8 cellular contexts compared by ENCODE assay signal in the genomic region with DNA sequence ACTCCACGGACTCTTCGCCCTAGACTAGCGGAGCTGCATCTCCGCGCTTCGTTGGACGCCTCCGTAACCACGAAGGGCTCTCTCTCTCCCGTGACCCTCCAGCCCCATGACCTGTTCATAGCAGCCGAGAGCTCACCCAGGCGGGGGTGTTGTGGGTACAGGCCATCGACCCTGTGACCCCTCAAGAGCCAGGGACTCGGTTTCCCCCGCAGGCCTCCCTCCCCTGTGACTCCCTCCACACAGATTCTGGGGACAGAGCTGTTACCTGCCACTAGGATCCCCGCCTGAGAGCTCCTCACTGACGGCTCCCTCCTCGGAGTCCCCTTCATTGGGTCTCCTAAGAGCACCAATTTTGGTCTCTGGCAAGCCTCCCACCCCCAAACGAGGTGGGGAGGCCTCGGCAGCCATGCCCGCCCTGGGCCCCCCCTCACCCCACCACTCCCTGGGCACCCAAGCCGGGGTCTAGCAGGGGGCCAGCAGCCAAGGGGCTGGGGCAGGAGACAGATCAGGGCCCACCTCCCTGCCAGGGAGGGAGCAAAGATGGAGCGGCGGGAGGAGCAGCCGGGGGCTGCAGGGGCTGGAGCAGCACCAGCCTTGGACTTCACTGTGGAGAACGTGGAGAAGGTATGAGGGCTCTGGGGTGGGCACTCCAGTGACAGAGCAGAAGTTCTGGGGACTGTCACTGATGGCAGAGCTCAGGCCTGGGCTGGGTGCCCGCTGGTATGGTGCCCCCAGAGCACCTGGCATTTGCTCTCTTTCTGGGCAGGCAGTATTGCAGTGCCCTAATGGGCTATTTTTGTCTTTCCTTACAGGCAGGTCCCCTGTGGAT. TPM values are rescaled to one million over a fixed set of nuclear protein-coding genes. Genes with fewer than 3 reads are reported as not detected.
DNase-seq lines count a peak whose midpoint lies in the region; ATAC-seq and TF ChIP-seq lines count a peak whose summit lies in the region.

No MANE protein-coding gene starts in this region.

- H3K4me3 ChIP-seq in DND-41 (ENCODE audit: low read depth in 1 of 2, low read length in 2 of 2) = peak overlapping the region; percentile 96 to 98
- peak overlapping the region; percentile 47 to 84 (median 68) for H3K4me3 ChIP-seq in adrenal gland
- H3K4me3 ChIP-seq in iPS-20b (ENCODE audit: low read length) = peak overlapping the region; percentile 94

- H3K9ac ChIP-seq in DND-41 (ENCODE audit: low read depth, low read length) (peak overlapping the region; percentile 92), iPS-20b (ENCODE audit: low read depth, low read length) (peak overlapping the region; percentile 87; the same call in 1 of the 2 replicates)

- H3K27ac ChIP-seq in DND-41 (ENCODE audit: low read length) (peak overlapping the region; percentile 99), adrenal gland (peak overlapping the region; percentile 91 to 100 (median 97)), iPS-20b (ENCODE audit: low read length) (peak overlapping the region; percentile 41), substantia nigra (ENCODE audit: low read depth, low read length, poor library complexity, severe bottlenecking) (peak overlapping the region; percentile 98)

- H3K4me1 ChIP-seq in DND-41 (ENCODE audit: insufficient read depth, low read length) (peaks cover 39% of the 10 kb centered on the region), adrenal gland (replicated peaks in 1 of 2) (peaks cover 23 to 30% of the 10 kb centered on the region in 2 donors), iPS-20b (ENCODE audit: insufficient read depth, low read length) (peaks cover 10% of the 10 kb centered on the region; the same call in 1 of the 2 replicates)

- H3K36me3 ChIP-seq in DND-41 (ENCODE audit: insufficient read depth, low read length) = peaks cover 19% of the 10 kb centered on the region
- H3K36me3 ChIP-seq in adrenal gland (replicated peaks in 1 of 2) = peaks cover 0 to 7% of the 10 kb centered on the region in 2 donors
- H3K36me3 ChIP-seq in iPS-20b (ENCODE audit: insufficient read depth, low read depth, low read length) = peaks cover 13% of the 10 kb centered on the region; the same call in 1 of the 2 replicates

- no peaks in the 10 kb centered on the region for H3K27me3 ChIP-seq in DND-41 (ENCODE audit: insufficient read depth, low read length, poor library complexity)
- H3K27me3 ChIP-seq in adrenal gland = no peaks in the 10 kb centered on the region
- H3K27me3 ChIP-seq in iPS-20b (ENCODE audit: insufficient read depth, low read length) = no peaks in the 10 kb centered on the region

- peaks cover 17% of the 10 kb centered on the region for H4K20me1 ChIP-seq in DND-41 (ENCODE audit: insufficient read depth, low read length)

- no peaks in the 10 kb centered on the region for H3K9me3 ChIP-seq in DND-41 (ENCODE audit: insufficient read depth, low read length, severe bottlenecking)
- no peaks in the 10 kb centered on the region for H3K9me3 ChIP-seq in adrenal gland (replicated peaks in 1 of 3)
- no peaks in the 10 kb centered on the region for H3K9me3 ChIP-seq in iPS-20b (ENCODE audit: insufficient read depth, low read depth, low read length)

- WGBS in adrenal gland, 4 donors = 5% methylated on average over 9 to 27 of the region's 27 CpGs; no CpG with 5 or more reads in 1 of the 4 donors

- DNase-seq in DND-41 (peak; percentile 28), adrenal gland (no peak), substantia nigra (lab: John Stamatoyannopoulos, UW) (peak in 14 of 49 donors; percentile 18 to 86 (median 36)), LoVo (ENCODE audit: low spot score) (no peak), NCI-H2227 (lab: John Stamatoyannopoulos, UW; ENCODE audit: unreplicated experiment) (no peak), iPS-NIHi11 (ENCODE audit: low spot score) (no peak)

- H2AFZ ChIP-seq in DND-41 (ENCODE audit: low read depth, low read length) = peak overlapping the region; percentile 100

- H3K4me2 ChIP-seq in DND-41 (ENCODE audit: insufficient read depth, low read length) = peak overlapping the region; percentile 98

- peaks cover 41% of the 10 kb centered on the region for H3K79me2 ChIP-seq in DND-41 (ENCODE audit: insufficient read depth, low read length)

- intact Hi-C loops in adrenal gland (cut with DNase I) = no loop called here

- ATAC-seq in DND-41 (ENCODE audit: insufficient read depth, low read depth) = peak; percentile 12; the same call in 2 of the 3 replicates
- ATAC-seq in HG03135 (IDR thresholded peaks at IDR 0.05; ENCODE audit: unreplicated experiment) = peak; percentile 6

- TF ChIP-seq CTCF in DND-41 (IDR thresholded peaks at IDR 0.05; ENCODE audit: borderline replicate concordance, extremely low read depth, low read length, poor library complexity, severe bottlenecking) (no peak), adrenal gland (IDR thresholded peaks at IDR 0.05) (no peak)

- TF ChIP-seq POLR2A in adrenal gland (IDR thresholded peaks at IDR 0.05) = no peak

RNA-seq across cellular contexts. Expression of a gene that starts 0.5 kb away (rescaled TPM):
- 10 to 100 TPM; 32.2 to 42.1 (median 37.1) TPM for total RNA-seq in adrenal gland
- polyA plus RNA-seq in adrenal gland = 10 to 100 TPM; 35.3 to 78.1 (median 54.5) TPM

RNA-seq across cellular contexts. Expression of a gene that starts 13.7 kb away (rescaled TPM):
- 1 to 10 TPM in 2 of 8 donors, under 1 TPM in 5, not detected in 1; 0.23 to 1.3 (median 0.53) TPM for total RNA-seq in adrenal gland
- polyA plus RNA-seq in adrenal gland = 1 to 10 TPM in 2 of 3 donors, under 1 TPM in 1; 0.37 to 4.9 (median 2.8) TPM

RNA-seq across cellular contexts. Expression of a gene that starts 22.5 kb away (rescaled TPM):
- 10 to 100 TPM; 12.0 to 48.0 (median 22.0) TPM for total RNA-seq in adrenal gland
- polyA plus RNA-seq in adrenal gland = 10 to 100 TPM; 19.1 to 29.1 (median 24.6) TPM

RNA-seq across cellular contexts. Expression of a gene that starts 27.5 kb away (rescaled TPM):
- total RNA-seq in adrenal gland = 100 to 1,000 TPM; 177 to 318 (median 216) TPM
- 100 to 1,000 TPM; 141 to 302 (median 161) TPM for polyA plus RNA-seq in adrenal gland

RNA-seq across cellular contexts. Expression of a gene that starts 31.7 kb away (rescaled TPM):
- 10 to 100 TPM; 18.8 to 47.9 (median 28.0) TPM for total RNA-seq in adrenal gland
- polyA plus RNA-seq in adrenal gland = 10 to 100 TPM; 18.2 to 34.3 (median 24.1) TPM

Comparison
In these comparisons a context has a peak if more than half of its experiments do, and no peak if none do; other contexts are left out.
1. H3K27ac ChIP-seq: peak in every context shown above with its lines; median percentile 99 in DND-41; 98 in substantia nigra; 97 in adrenal gland; 41 in iPS-20b.